ENCODE assay signal across 11 cellular contexts in genomic region chr18:76880026-76880425, GRCh38.
"Had no signal": no experiment of that assay in that cellular context is flagged by ENCODE, and none has a peak within 500 bp of the region (broad histone marks: within the 10 kb centered on the region; RNA-seq: fewer than 3 reads in every experiment).

No MANE protein-coding gene starts in this region.

- H2AFZ ChIP-seq: GM23248, GM23338 had no signal

- H3K4me3 ChIP-seq: GM23248, GM23338, HAP-1 had no signal

- H3K4me3 Mint-ChIP-seq: GM23338, H9, HFFc6 had no signal

- H3K27ac Mint-ChIP-seq: GM23338, H9, HFFc6 had no signal

- FAIRE-seq: H1, H54 had no signal

- H3K4me2 ChIP-seq: GM23338 had no signal

- H3K4me1 ChIP-seq: HAP-1 had no signal

- DNase-seq: GM23248, GOT3, H7, H9, HCEC 1CT, HFFc6 had no signal

- H3K9ac ChIP-seq: GM23248 had no signal

- ATAC-seq: GM23338, HCT116 had no signal

- H3K27ac ChIP-seq: GM23248 had no signal

- H3K9me3 Mint-ChIP-seq: GM23338, H9, HFFc6 had no signal

- H3K9me3 ChIP-seq: HAP-1 had no signal
